9 cellular contexts compared by ENCODE assay signal in the genomic region with DNA sequence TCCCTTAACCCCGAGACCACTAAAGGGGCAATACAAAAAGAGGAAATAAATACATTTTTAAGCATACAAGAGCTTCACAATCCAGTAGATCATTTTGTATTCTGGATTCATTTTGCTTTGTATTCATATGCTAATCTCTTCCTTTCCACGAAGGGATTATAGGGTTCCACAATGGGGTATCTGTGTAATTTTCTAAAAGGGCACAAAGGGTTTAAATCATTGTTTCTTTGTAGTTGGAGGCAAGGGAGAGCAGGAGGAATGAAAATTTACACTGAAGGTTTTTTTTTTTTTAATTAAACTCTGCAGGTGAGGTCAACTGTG. TPM values are rescaled to one million over a fixed set of nuclear protein-coding genes. Genes with fewer than 3 reads are reported as not detected.
DNase-seq lines count a peak whose midpoint lies in the region; ATAC-seq and TF ChIP-seq lines count a peak whose summit lies in the region.
"Had no signal": no experiment of that assay in that cellular context is flagged by ENCODE, and none has a peak within 500 bp of the region (broad histone marks: within the 10 kb centered on the region; RNA-seq: fewer than 3 reads in every experiment).

No MANE protein-coding gene starts in this region.

- H3K9me3 ChIP-seq in skeletal muscle satellite cell (replicated peaks; ENCODE audit: low read length) = no peaks in the 10 kb centered on the region

- no peaks in the 10 kb centered on the region for H3K9me2 ChIP-seq in GM23338 (ENCODE audit: insufficient read depth)

- H3K4me1 Mint-ChIP-seq in GM23338 = peaks cover 19% of the 10 kb centered on the region
- H3K4me1 Mint-ChIP-seq in T-cell = peaks cover 35 to 46% (median 36%) of the 10 kb centered on the region in 3 donors

- H3K4me1 ChIP-seq in GM23338 (ENCODE audit: insufficient read depth) (peaks cover 18% of the 10 kb centered on the region; the same call in 1 of the 2 replicates), skeletal muscle satellite cell (ENCODE audit: control insufficient read depth, insufficient read depth, low read length) (peaks cover 25% of the 10 kb centered on the region)

- H3K79me2 ChIP-seq in GM23338 (replicated peaks; ENCODE audit: insufficient read depth) = peaks cover 47% of the 10 kb centered on the region

- intact Hi-C loops in posterior vena cava (cut with DNase I) = loop anchor here (5.0 to 10.0 kb wide), 2 partner anchors 140 to 147 kb away; no protein-coding TSS in a partner anchor

- POLR2A ChIA-PET in T-cell (lab: Charles Lee) = interaction anchor here (0.5 to 1.4 kb wide), 14 partner anchors 8 to 1036 kb away, joined by 3 to 17 read pairs (median 4); a partner anchor contains a TSS

- H3K27me3 Mint-ChIP-seq in GM23338 (ENCODE audit: insufficient read depth, low read depth, poor library complexity) = peaks cover 10% of the 10 kb centered on the region
- no peaks in the 10 kb centered on the region for H3K27me3 Mint-ChIP-seq in T-cell

- H3K4me2 ChIP-seq in GM23338 (peak overlapping the region; percentile 74), skeletal muscle satellite cell (ENCODE audit: low read length) (peak overlapping the region; percentile 80)

- no peak for ATAC-seq in GM23338
- ATAC-seq in T-cell (replicated peaks in 1 of 4) = no peak

- peak overlapping the region; percentile 97 for H3K4me3 ChIP-seq in GM23338
- peak overlapping the region; percentile 99 for H3K4me3 ChIP-seq in fibroblast of villous mesenchyme (ENCODE audit: low read depth, low read length)
- peak overlapping the region; percentile 92 for H3K4me3 ChIP-seq in skeletal muscle satellite cell (ENCODE audit: low read length)

- H3K27me3 ChIP-seq in GM23338 (ENCODE audit: insufficient read depth) = no peaks in the 10 kb centered on the region
- no peaks in the 10 kb centered on the region for H3K27me3 ChIP-seq in skeletal muscle satellite cell (ENCODE audit: control insufficient read depth, insufficient read depth, low read length)

- H3K9me3 Mint-ChIP-seq in GM23338 (peaks cover 3% of the 10 kb centered on the region), T-cell (no peaks in the 10 kb centered on the region)

- H3K27ac Mint-ChIP-seq in GM23338 (peak overlapping the region; percentile 100), T-cell (peak overlapping the region; percentile 100)

- H2AFZ ChIP-seq in GM23338 = peak overlapping the region; percentile 28; the same call in 1 of the 2 replicates

- H3K4me3 Mint-ChIP-seq in GM23338 = peak overlapping the region; percentile 100
- H3K4me3 Mint-ChIP-seq in T-cell = peak overlapping the region; percentile 99 to 100 (median 100)

- DNase-seq in GM23338 (ENCODE audit: low spot score) (no peak), T-cell (no peak), fibroblast of villous mesenchyme (ENCODE audit: low read depth) (no peak), DMS153 treated with DMSO at 0.1 percent for 48 hours (lab: John Stamatoyannopoulos, UW; ENCODE audit: unreplicated experiment) (no peak), DMS53 treated with DMSO at 0.1 percent for 48 hours (lab: John Stamatoyannopoulos, UW; ENCODE audit: unreplicated experiment) (no peak), posterior vena cava (ENCODE audit: low spot score) (no peak)
- no peak for DNase-seq in effector CD8-positive, alpha-beta T cell (lab: John Stamatoyannopoulos, UW)

- H3K36me3 ChIP-seq in GM23338 (ENCODE audit: insufficient read depth) (peaks cover 4% of the 10 kb centered on the region; the same call in 1 of the 2 replicates), skeletal muscle satellite cell (ENCODE audit: insufficient read depth, low read length) (peaks cover 12% of the 10 kb centered on the region)

- H4K20me1 ChIP-seq in GM23338 (replicated peaks; ENCODE audit: insufficient read depth) = peaks cover 19% of the 10 kb centered on the region

- TF ChIP-seq CTCF in GM23338 (conservative IDR thresholded peaks at IDR 0.05; ENCODE audit: low read depth in 2 of 2) (no peak), fibroblast of villous mesenchyme (IDR thresholded peaks at IDR 0.05; ENCODE audit: insufficient read depth, low read depth, low read length) (no peak)

- H3F3A ChIP-seq in GM23338 (replicated peaks; ENCODE audit: low read depth) = no peaks in the 10 kb centered on the region

- H3K27ac ChIP-seq in GM23338 (ENCODE audit: low read depth) = peak overlapping the region; percentile 85

- H3K36me3 Mint-ChIP-seq in GM23338 (ENCODE audit: low read depth) (peaks cover 33% of the 10 kb centered on the region), T-cell (peaks cover 3% of the 10 kb centered on the region)

- H3K9ac ChIP-seq in skeletal muscle satellite cell (ENCODE audit: low read depth, low read length) = peak overlapping the region; percentile 89

- CTCF ChIA-PET in T-cell (lab: Charles Lee) = interaction anchor here (1.0 to 1.3 kb wide), 4 partner anchors 21 to 146 kb away, joined by 3 to 8 read pairs (median 4); no protein-coding TSS in a partner anchor

TF ChIP-seq in GM23338, 12 proteins besides CTCF, POLR2A, EP300 and RAD21 (continues in another document):
- TF ChIP-seq STAT1 (IDR thresholded peaks at IDR 0.05; ENCODE audit: unreplicated experiment) (no peak), EZH2phosphoT487 (IDR thresholded peaks at IDR 0.05; ENCODE audit: unreplicated experiment) (no peak), ZNF331 (CRISPR knock-in tag; IDR thresholded peaks at IDR 0.05; ENCODE audit: low read depth) (no peak), ZNF114 (CRISPR knock-in tag; IDR thresholded peaks at IDR 0.05) (no peak), POLR2AphosphoS5 (IDR thresholded peaks at IDR 0.05; ENCODE audit: low read depth) (no peak), NANOG (IDR thresholded peaks at IDR 0.05; ENCODE audit: borderline replicate concordance) (no peak), CREB1 (CRISPR knock-in tag; IDR thresholded peaks at IDR 0.05; ENCODE audit: low read depth) (no peak), EZH2 (IDR thresholded peaks at IDR 0.05; ENCODE audit: low read depth, unreplicated experiment) (no peak), JUNB (IDR thresholded peaks at IDR 0.05; ENCODE audit: unreplicated experiment) (no peak)
- TF ChIP-seq, protein P1, sequence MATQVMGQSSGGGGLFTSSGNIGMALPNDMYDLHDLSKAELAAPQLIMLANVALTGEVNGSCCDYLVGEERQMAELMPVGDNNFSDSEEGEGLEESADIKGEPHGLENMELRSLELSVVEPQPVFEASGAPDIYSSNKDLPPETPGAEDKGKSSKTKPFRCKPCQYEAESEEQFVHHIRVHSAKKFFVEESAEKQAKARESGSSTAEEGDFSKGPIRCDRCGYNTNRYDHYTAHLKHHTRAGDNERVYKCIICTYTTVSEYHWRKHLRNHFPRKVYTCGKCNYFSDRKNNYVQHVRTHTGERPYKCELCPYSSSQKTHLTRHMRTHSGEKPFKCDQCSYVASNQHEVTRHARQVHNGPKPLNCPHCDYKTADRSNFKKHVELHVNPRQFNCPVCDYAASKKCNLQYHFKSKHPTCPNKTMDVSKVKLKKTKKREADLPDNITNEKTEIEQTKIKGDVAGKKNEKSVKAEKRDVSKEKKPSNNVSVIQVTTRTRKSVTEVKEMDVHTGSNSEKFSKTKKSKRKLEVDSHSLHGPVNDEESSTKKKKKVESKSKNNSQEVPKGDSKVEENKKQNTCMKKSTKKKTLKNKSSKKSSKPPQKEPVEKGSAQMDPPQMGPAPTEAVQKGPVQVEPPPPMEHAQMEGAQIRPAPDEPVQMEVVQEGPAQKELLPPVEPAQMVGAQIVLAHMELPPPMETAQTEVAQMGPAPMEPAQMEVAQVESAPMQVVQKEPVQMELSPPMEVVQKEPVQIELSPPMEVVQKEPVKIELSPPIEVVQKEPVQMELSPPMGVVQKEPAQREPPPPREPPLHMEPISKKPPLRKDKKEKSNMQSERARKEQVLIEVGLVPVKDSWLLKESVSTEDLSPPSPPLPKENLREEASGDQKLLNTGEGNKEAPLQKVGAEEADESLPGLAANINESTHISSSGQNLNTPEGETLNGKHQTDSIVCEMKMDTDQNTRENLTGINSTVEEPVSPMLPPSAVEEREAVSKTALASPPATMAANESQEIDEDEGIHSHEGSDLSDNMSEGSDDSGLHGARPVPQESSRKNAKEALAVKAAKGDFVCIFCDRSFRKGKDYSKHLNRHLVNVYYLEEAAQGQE (IDR thresholded peaks at IDR 0.05; ENCODE audit: unreplicated experiment) = no peak
- TF ChIP-seq, protein P2, sequence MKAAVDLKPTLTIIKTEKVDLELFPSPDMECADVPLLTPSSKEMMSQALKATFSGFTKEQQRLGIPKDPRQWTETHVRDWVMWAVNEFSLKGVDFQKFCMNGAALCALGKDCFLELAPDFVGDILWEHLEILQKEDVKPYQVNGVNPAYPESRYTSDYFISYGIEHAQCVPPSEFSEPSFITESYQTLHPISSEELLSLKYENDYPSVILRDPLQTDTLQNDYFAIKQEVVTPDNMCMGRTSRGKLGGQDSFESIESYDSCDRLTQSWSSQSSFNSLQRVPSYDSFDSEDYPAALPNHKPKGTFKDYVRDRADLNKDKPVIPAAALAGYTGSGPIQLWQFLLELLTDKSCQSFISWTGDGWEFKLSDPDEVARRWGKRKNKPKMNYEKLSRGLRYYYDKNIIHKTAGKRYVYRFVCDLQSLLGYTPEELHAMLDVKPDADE (IDR thresholded peaks at IDR 0.05) = no peak

RNA-seq across cellular contexts. Expression of a gene that starts 0.6 kb away (rescaled TPM):
- total RNA-seq in GM23338 (2014; rRNA removed; shearing (Covaris generic)) = 86.2 and 88.5 TPM in 2 replicates
- polyA plus RNA-seq in GM23338 (2016; fragmentation: Nextera tagmentation; extraction: Ambion mirVana) = 20.4 and 22.2 TPM in 2 replicates
- 10 to 100 TPM; 60.7 to 76.2 (median 66.4) TPM for total RNA-seq in T-cell
- total RNA-seq in fibroblast of villous mesenchyme = 39.0 and 67.4 TPM in 2 replicates
- 38.0 and 40.8 TPM in 2 replicates for total RNA-seq in skeletal muscle satellite cell (2012; rRNA removed)
- 10 to 100 TPM; 39.6 to 46.9 TPM for total RNA-seq in posterior vena cava

RNA-seq across cellular contexts. Expression of a gene that starts 47.9 kb away (rescaled TPM):
- not detected in 2 replicates for total RNA-seq in GM23338 (2014; rRNA removed; shearing (Covaris generic))
- not detected in 2 replicates for polyA plus RNA-seq in GM23338 (2016; fragmentation: Nextera tagmentation; extraction: Ambion mirVana)
- total RNA-seq in T-cell (not detected), fibroblast of villous mesenchyme (0.43 TPM in 1 of 2 replicates, not detected in the other), posterior vena cava (not detected)
- not detected in 2 replicates for total RNA-seq in skeletal muscle satellite cell (2012; rRNA removed)
- total RNA-seq: HT1080 had no signal
